Comparison of ENCODE assay signal across 9 cellular contexts in the genomic region with DNA sequence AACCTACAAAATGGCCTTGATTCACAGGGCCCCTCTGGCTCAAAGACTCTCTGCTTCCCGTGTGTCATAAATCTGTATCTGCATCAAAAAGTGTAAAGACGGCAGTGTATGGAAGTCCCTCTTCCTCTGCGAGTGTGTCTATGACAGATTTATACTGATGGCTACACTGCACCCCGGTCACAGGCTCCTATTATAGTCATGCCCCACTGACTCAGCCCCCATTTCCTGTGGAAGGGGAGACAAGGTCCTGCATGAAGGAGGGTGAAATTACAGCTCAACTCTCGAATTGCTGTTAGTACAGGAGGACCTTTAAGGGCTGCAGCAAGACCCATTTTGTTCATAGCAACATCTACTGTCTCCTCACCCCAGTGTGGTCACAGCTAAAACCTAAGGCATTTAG.
DNase-seq lines count a peak whose midpoint lies in the region; ATAC-seq and TF ChIP-seq lines count a peak whose summit lies in the region.
"Had no signal": no experiment of that assay in that cellular context is flagged by ENCODE, and none has a peak within 500 bp of the region (broad histone marks: within the 10 kb centered on the region; RNA-seq: fewer than 3 reads in every experiment).

No MANE protein-coding gene starts in this region.

- H3K36me3 Mint-ChIP-seq in osteocyte (ENCODE audit: unreplicated experiment), result peaks cover 6% of the 10 kb centered on the region

- DNase-seq in GM04504 (ENCODE audit: low read depth) (peak; percentile 75), NOMO-1 treated with DMSO at 0.1 percent for 48 hours (lab: John Stamatoyannopoulos, UW; ENCODE audit: unreplicated experiment) (peak; percentile 71), epithelial cell of esophagus (ENCODE audit: low read depth) (peak; percentile 55), osteocyte (ENCODE audit: extremely low spot score, unreplicated experiment) (no peak), Right ventricle myocardium superior (no peak), dorsolateral prefrontal cortex (no peak), NCI-H345 (lab: John Stamatoyannopoulos, UW) (no peak)
- no peak for DNase-seq in activated CD4-positive, alpha-beta T cell treated with anti-CD3 and anti-CD28 coated beads, Interleukin-2, amount 50 U/mL, for 1 hour

- H3K27me3 Mint-ChIP-seq in osteocyte (ENCODE audit: unreplicated experiment), result no peaks in the 10 kb centered on the region

- H3K27ac ChIP-seq in dorsolateral prefrontal cortex, result no peak overlapping the region

- peaks cover 82% of the 10 kb centered on the region for H3K4me1 Mint-ChIP-seq in osteocyte (ENCODE audit: unreplicated experiment)
- H3K4me1 Mint-ChIP-seq: memory B cell had no signal

- no peak for ATAC-seq in Right ventricle myocardium superior (ENCODE audit: poor library complexity)

- H3K27me3 ChIP-seq in dorsolateral prefrontal cortex, result peaks cover 0 to 66% (median 14%) of the 10 kb centered on the region in 45 donors

- peak overlapping the region; percentile 61 for H3K4me3 Mint-ChIP-seq in osteocyte (ENCODE audit: unreplicated experiment)
- H3K4me3 Mint-ChIP-seq: memory B cell had no signal

- H3K4me3 ChIP-seq in epithelial cell of esophagus (ENCODE audit: low read length), result no peak overlapping the region
- H3K4me3 ChIP-seq in dorsolateral prefrontal cortex, result no peak overlapping the region

- intact Hi-C loops in Right ventricle myocardium superior (cut with DNase I), result no loop called here
- intact Hi-C loops in dorsolateral prefrontal cortex (cut with DNase I), result no loop called here

- H3K9me3 Mint-ChIP-seq in osteocyte (ENCODE audit: unreplicated experiment), result no peaks in the 10 kb centered on the region

- peak overlapping the region; percentile 92 for H3K27ac Mint-ChIP-seq in osteocyte (ENCODE audit: unreplicated experiment)
- H3K27ac Mint-ChIP-seq: memory B cell had no signal

- TF ChIP-seq CTCF in epithelial cell of esophagus (IDR thresholded peaks at IDR 0.05; ENCODE audit: insufficient read depth, low read depth, low read length, missing control alignments), result no peak
- no peak for TF ChIP-seq CTCF in osteocyte (IDR thresholded peaks at IDR 0.05)
- TF ChIP-seq CTCF in dorsolateral prefrontal cortex (IDR thresholded peaks at IDR 0.05 in 54 of 56, conservative IDR thresholded peaks at IDR 0.05 in 2 of 56; ENCODE audit: low read depth in 1 of 56, partially characterized antibody in 56 of 56), result no peak

Comparison
In these comparisons a context has a peak if more than half of its experiments do, and no peak if none do; other contexts are left out.
1. DNase-seq: peak in GM04504 (single experiment), NOMO-1 treated with DMSO at 0.1 percent for 48 hours (single experiment) and epithelial cell of esophagus (single experiment); none in osteocyte (single experiment), Right ventricle myocardium superior (single experiment), dorsolateral prefrontal cortex (0 of 10), activated CD4-positive, alpha-beta T cell treated with anti-CD3 and anti-CD28 coated beads, Interleukin-2, amount 50 U/mL, for 1 hour (single experiment) and NCI-H345 (single experiment).